In the genomic region with DNA sequence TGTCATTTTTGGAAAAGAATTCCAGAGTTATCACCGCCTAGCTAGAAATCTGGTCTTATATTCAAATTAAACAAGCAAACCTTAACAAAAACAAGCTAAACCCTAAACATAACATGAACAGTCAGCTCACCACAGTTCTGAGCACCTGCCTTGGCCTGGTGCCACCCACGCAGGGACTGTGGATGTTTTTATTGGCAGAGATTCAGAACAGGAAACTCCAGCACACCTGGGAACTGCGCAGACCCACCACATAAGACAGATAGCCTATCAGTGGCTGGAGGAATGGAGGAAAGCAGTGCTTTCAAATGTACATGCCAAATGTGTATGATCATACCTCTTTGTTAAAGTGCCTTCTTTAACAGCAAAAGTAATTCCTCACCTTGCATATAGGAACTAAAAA, we compare ENCODE assay signal across 10 cellular contexts. TPM values are rescaled to one million over a fixed set of nuclear protein-coding genes. Genes with fewer than 3 reads are reported as not detected.
A peak's percentile ranks its signal among the peaks of the same experiment; 100 is the strongest.
DNase-seq lines count a peak whose midpoint lies in the region; ATAC-seq and TF ChIP-seq lines count a peak whose summit lies in the region.
"Had no signal": no experiment of that assay in that cellular context is flagged by ENCODE, and none has a peak within 500 bp of the region (broad histone marks: within the 10 kb centered on the region; RNA-seq: fewer than 3 reads in every experiment).

No MANE protein-coding gene starts in this region.

- no peak overlapping the region for H2BK5ac ChIP-seq in IMR-90 (ENCODE audit: low read depth, low read length, poor library complexity, severe bottlenecking)

- H3K36me3 ChIP-seq in IMR-90 (ENCODE audit: control insufficient read depth, insufficient read depth, low read length): no peaks in the 10 kb centered on the region
- no peaks in the 10 kb centered on the region for H3K36me3 ChIP-seq in endodermal cell (ENCODE audit: control insufficient read depth, insufficient read depth, low read length)

- no TSS peak for BruUV-seq in IMR-90 (replicated peaks; lab: Mats Ljungman, UMichigan)

- TF ChIP-seq CTCF in IMR-90 (conservative IDR thresholded peaks at IDR 0.05; ENCODE audit: low read depth, low read length) (no peak), endodermal cell (conservative IDR thresholded peaks at IDR 0.05) (no peak)

- dilution Hi-C loops in IMR-90 (cut with HindIII; ENCODE audit: low sequenced_read_pairs, unreplicated experiment): no loop called here

- H3K9me3 ChIP-seq in IMR-90 (ENCODE audit: control insufficient read depth, insufficient read depth, low read length) (no peaks in the 10 kb centered on the region), endodermal cell (ENCODE audit: control insufficient read depth, low read length) (no peaks in the 10 kb centered on the region)

- POLR2A ChIA-PET in IMR-90 (lab: Charles Lee; ENCODE audit: unreplicated experiment): no interaction called here

- H3K27ac Mint-ChIP-seq in activated naive CD8-positive, alpha-beta T cell: peak overlapping the region; percentile 59
- no peak overlapping the region for H3K27ac Mint-ChIP-seq in endodermal cell
- H3K27ac Mint-ChIP-seq: activated B cell treated with CpG ODN at 0.5 μM for 24 hours, HFFc6 had no signal

- H3K18ac ChIP-seq in IMR-90 (ENCODE audit: low read depth, low read length): no peak overlapping the region

- no peak overlapping the region for H3K9ac ChIP-seq in IMR-90 (ENCODE audit: low read depth, low read length)
- H3K9ac ChIP-seq in endodermal cell (ENCODE audit: extremely low read depth, low read length, poor library complexity, severe bottlenecking): no peak overlapping the region

- no peak overlapping the region for H3K4me2 ChIP-seq in IMR-90 (ENCODE audit: low read depth, low read length)

- peaks cover 51% of the 10 kb centered on the region for H3K4me1 Mint-ChIP-seq in activated naive CD8-positive, alpha-beta T cell (ENCODE audit: low read depth)
- peaks cover 15% of the 10 kb centered on the region for H3K4me1 Mint-ChIP-seq in endodermal cell
- H3K4me1 Mint-ChIP-seq: activated B cell treated with CpG ODN at 0.5 μM for 24 hours had no signal

- no peak overlapping the region for H4K91ac ChIP-seq in IMR-90 (ENCODE audit: insufficient read depth, low read depth, low read length)

- no peaks in the 10 kb centered on the region for H3K9me3 Mint-ChIP-seq in activated naive CD8-positive, alpha-beta T cell (ENCODE audit: low read depth)
- H3K9me3 Mint-ChIP-seq in endodermal cell: peaks cover 8% of the 10 kb centered on the region
- H3K9me3 Mint-ChIP-seq: HFFc6 had no signal

- H3K4ac ChIP-seq in IMR-90 (ENCODE audit: low read depth, low read length): no peak overlapping the region

- no peak overlapping the region for H3K4me3 ChIP-seq in IMR-90 (ENCODE audit: insufficient read depth, low read depth, low read length)
- H3K4me3 ChIP-seq in endodermal cell (ENCODE audit: low read length): no peak overlapping the region

- no peak overlapping the region for H3K56ac ChIP-seq in IMR-90 (ENCODE audit: extremely low read depth, insufficient read depth, low read length)

- ATAC-seq in IMR-90 (ENCODE audit: low read depth) (no peak), HG02763 (IDR thresholded peaks at IDR 0.05; ENCODE audit: unreplicated experiment) (no peak)

- no peaks in the 10 kb centered on the region for H3K9me1 ChIP-seq in IMR-90 (ENCODE audit: insufficient read depth, low read length)

- H2BK120ac ChIP-seq in IMR-90 (ENCODE audit: low read depth, low read length): no peak overlapping the region

- TF ChIP-seq RAD21 in IMR-90 (IDR thresholded peaks at IDR 0.05; ENCODE audit: low read length): no peak

- intact Hi-C loops in IMR-90 (cut with micrococcal nuclease): no loop called here

- H3K4me1 ChIP-seq in IMR-90 (ENCODE audit: control insufficient read depth, insufficient read depth, low read length) (no peaks in the 10 kb centered on the region), endodermal cell (ENCODE audit: control insufficient read depth, insufficient read depth, low read length) (peaks cover 3% of the 10 kb centered on the region)

- no peaks in the 10 kb centered on the region for H4K20me1 ChIP-seq in IMR-90 (ENCODE audit: insufficient read depth, low read length)

- H3K27me3 ChIP-seq in IMR-90 (ENCODE audit: control insufficient read depth, insufficient read depth, low read length): peaks cover 26% of the 10 kb centered on the region
- H3K27me3 ChIP-seq in endodermal cell (ENCODE audit: control insufficient read depth, insufficient read depth, low read length, poor library complexity, severe bottlenecking): peaks cover 8% of the 10 kb centered on the region

- no peak for TF ChIP-seq POLR2A in IMR-90 (IDR thresholded peaks at IDR 0.05; ENCODE audit: low read depth, low read length)

- no peaks in the 10 kb centered on the region for H3K27me3 Mint-ChIP-seq in activated naive CD8-positive, alpha-beta T cell
- H3K27me3 Mint-ChIP-seq in endodermal cell (ENCODE audit: insufficient read depth): peaks cover 18% of the 10 kb centered on the region
- H3K27me3 Mint-ChIP-seq: activated B cell treated with CpG ODN at 0.5 μM for 24 hours had no signal

- H3K4me3 Mint-ChIP-seq in activated naive CD8-positive, alpha-beta T cell: peak overlapping the region; percentile 32
- H3K4me3 Mint-ChIP-seq in endodermal cell: no peak overlapping the region
- H3K4me3 Mint-ChIP-seq: activated B cell treated with CpG ODN at 0.5 μM for 24 hours, HFFc6 had no signal

- in situ Hi-C loops in IMR-90 (cut with MboI; ENCODE audit: low sequenced_read_pairs): no loop called here

- H4K5ac ChIP-seq in IMR-90 (ENCODE audit: low read depth, low read length): no peak overlapping the region

- CTCF ChIA-PET in IMR-90 (lab: Yijun Ruan, JAX): no interaction called here

- no CpG with 5 or more reads among the region's 3 CpGs for WGBS in IMR-90 (ENCODE audit: extremely low coverage in 2 of 2, insufficient read length in 1 of 2), 2 experiments
- 92 to 100% methylated on average over 2 to 3 of the region's 3 CpGs for WGBS in endodermal cell (ENCODE audit: insufficient coverage in 1 of 2, insufficient read length in 1 of 2), 2 experiments

- H2BK15ac ChIP-seq in IMR-90 (ENCODE audit: low read depth, low read length): no peak overlapping the region

- H2AK5ac ChIP-seq in IMR-90 (ENCODE audit: low read depth, low read length): no peak overlapping the region

- no peak overlapping the region for H3K23ac ChIP-seq in IMR-90 (ENCODE audit: low read depth, low read length)

- no peak overlapping the region for H3K27ac ChIP-seq in IMR-90 (ENCODE audit: insufficient read depth, low read length)
- no peak overlapping the region for H3K27ac ChIP-seq in endodermal cell (ENCODE audit: low read depth, low read length)

- no peak for DNase-seq in IMR-90
- DNase-seq in NCI-H748 treated with DMSO at 0.1 percent for 48 hours (lab: John Stamatoyannopoulos, UW): peak; percentile 62
- peak; percentile 33 to 36 for DNase-seq in stimulated activated CD4-positive, alpha-beta T cell treated with anti-CD3 and anti-CD28 coated beads, Interleukin-2, amount 100 ng/mL, for 24 hours
- no peak for DNase-seq in SKM-1 (lab: John Stamatoyannopoulos, UW; ENCODE audit: unreplicated experiment)
- no peak for DNase-seq in KG1 (lab: John Stamatoyannopoulos, UW)
- no peak for DNase-seq in endodermal cell
- DNase-seq: activated B cell treated with CpG ODN at 0.5 μM for 24 hours, HFFc6 had no signal

- H4K8ac ChIP-seq in IMR-90 (ENCODE audit: low read depth in 2 of 2, low read length in 2 of 2): no peak overlapping the region

- H2BK20ac ChIP-seq in IMR-90 (ENCODE audit: low read depth, low read length): no peak overlapping the region

- H3K36me3 Mint-ChIP-seq in activated naive CD8-positive, alpha-beta T cell: peaks cover 6% of the 10 kb centered on the region
- peaks cover 5% of the 10 kb centered on the region for H3K36me3 Mint-ChIP-seq in endodermal cell (ENCODE audit: low read depth)

- no peak overlapping the region for H2AFZ ChIP-seq in IMR-90 (replicated peaks; ENCODE audit: low read length, poor library complexity)

- no peak overlapping the region for H3K14ac ChIP-seq in IMR-90 (replicated peaks; ENCODE audit: low read depth, low read length)

- H2AK9ac ChIP-seq in IMR-90 (replicated peaks; ENCODE audit: low read depth, low read length, poor library complexity): peak overlapping the region; percentile 71

- no peaks in the 10 kb centered on the region for H3K79me1 ChIP-seq in IMR-90 (ENCODE audit: low read depth in 1 of 2, low read length in 2 of 2)

TF ChIP-seq in IMR-90, 13 proteins besides CTCF, POLR2A, EP300 and RAD21 (continues in another document):
- TF ChIP-seq CEBPB (IDR thresholded peaks at IDR 0.05; ENCODE audit: low read depth, low read length) (no peak), SMC3 (IDR thresholded peaks at IDR 0.05; ENCODE audit: low read depth, low read length) (no peak), FOS (IDR thresholded peaks at IDR 0.05; ENCODE audit: low read depth, low read length) (no peak), CHD1 (IDR thresholded peaks at IDR 0.05; ENCODE audit: low read depth, low read length) (no peak), MAZ (IDR thresholded peaks at IDR 0.05; ENCODE audit: borderline replicate concordance, low read depth, low read length) (no peak), RFX5 (IDR thresholded peaks at IDR 0.05; ENCODE audit: low read depth, low read length) (no peak), NFE2L2 (IDR thresholded peaks at IDR 0.05; ENCODE audit: low read depth, low read length) (no peak)
- TF ChIP-seq, protein P1, sequence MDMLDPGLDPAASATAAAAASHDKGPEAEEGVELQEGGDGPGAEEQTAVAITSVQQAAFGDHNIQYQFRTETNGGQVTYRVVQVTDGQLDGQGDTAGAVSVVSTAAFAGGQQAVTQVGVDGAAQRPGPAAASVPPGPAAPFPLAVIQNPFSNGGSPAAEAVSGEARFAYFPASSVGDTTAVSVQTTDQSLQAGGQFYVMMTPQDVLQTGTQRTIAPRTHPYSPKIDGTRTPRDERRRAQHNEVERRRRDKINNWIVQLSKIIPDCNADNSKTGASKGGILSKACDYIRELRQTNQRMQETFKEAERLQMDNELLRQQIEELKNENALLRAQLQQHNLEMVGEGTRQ (IDR thresholded peaks at IDR 0.05; ENCODE audit: low read depth, low read length): no peak

RNA-seq across cellular contexts. Expression of a gene that starts 8.9 kb away (rescaled TPM):
- 0.28 TPM in 1 of 2 replicates, not detected in the other for total RNA-seq in IMR-90 (2012; rRNA removed)
- not detected in 2 replicates for polyA plus RNA-seq in IMR-90 (2012; rRNA removed)
- polyA plus RNA-seq in IMR-90 (2012; cell fraction: cytosol; rRNA removed): not detected in 2 replicates
- polyA plus RNA-seq in IMR-90 (2012; cell fraction: nucleus; rRNA removed; ENCODE audit: low replicate concordance): not detected in 2 replicates
- total RNA-seq in endodermal cell: 10 to 100 TPM in 1 of 2 donors, 1 to 10 TPM in 1; 8.7 to 13.8 TPM
- polyA plus RNA-seq in endodermal cell (2013, experiment 1 of 2): 2.7 TPM
- 2.5 TPM for polyA plus RNA-seq in endodermal cell (2013, experiment 2 of 2)
- total RNA-seq: HFFc6 had no signal

Comparison
In these comparisons a context has a peak if more than half of its experiments do, and no peak if none do; other contexts are left out.
1. DNase-seq: peak in NCI-H748 treated with DMSO at 0.1 percent for 48 hours (single experiment) and stimulated activated CD4-positive, alpha-beta T cell treated with anti-CD3 and anti-CD28 coated beads, Interleukin-2, amount 100 ng/mL, for 24 hours (2 of 2); none in IMR-90 (single experiment), SKM-1 (single experiment), KG1 (single experiment) and endodermal cell (single experiment).